Comparison of ENCODE assay signal across 5 cellular contexts in the genomic region with DNA sequence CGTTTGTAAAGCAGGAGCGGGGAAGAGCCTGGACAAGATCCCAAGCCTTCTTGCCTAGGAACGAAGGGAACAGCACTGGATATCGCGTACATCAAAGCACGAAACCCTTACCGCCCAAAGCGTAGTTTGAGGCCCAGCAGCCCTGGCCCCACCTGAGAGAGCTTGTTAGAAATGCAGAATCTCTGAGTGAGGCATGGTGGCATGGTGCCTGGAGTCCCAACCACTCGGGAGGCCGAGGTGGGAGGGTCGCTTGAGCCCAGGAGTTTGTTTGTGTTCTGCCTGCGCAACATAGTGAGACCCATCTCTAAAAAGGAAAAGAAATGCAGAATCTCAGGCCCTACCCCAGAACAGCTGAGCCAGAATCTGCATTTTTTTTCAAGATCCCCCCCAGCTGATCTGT.
"Had no signal": no experiment of that assay in that cellular context is flagged by ENCODE, and none has a peak within 500 bp of the region (broad histone marks: within the 10 kb centered on the region; RNA-seq: fewer than 3 reads in every experiment).

No MANE protein-coding gene starts in this region.

- H3K4me3 Mint-ChIP-seq: IgD-negative memory B cell had no signal

- H3K36me3 Mint-ChIP-seq: IgD-negative memory B cell had no signal

- H3K4me3 ChIP-seq: K562 had no signal

- DNase-seq: IMR-90, KBM-7 had no signal

- H3K9me3 Mint-ChIP-seq: IgD-negative memory B cell had no signal

- H3K27ac ChIP-seq: HL-60 had no signal

- H3K27ac Mint-ChIP-seq: IgD-negative memory B cell had no signal

- H3K27me3 Mint-ChIP-seq: IgD-negative memory B cell had no signal
